ENCODE assay signal across 34 cellular contexts in the genomic region with DNA sequence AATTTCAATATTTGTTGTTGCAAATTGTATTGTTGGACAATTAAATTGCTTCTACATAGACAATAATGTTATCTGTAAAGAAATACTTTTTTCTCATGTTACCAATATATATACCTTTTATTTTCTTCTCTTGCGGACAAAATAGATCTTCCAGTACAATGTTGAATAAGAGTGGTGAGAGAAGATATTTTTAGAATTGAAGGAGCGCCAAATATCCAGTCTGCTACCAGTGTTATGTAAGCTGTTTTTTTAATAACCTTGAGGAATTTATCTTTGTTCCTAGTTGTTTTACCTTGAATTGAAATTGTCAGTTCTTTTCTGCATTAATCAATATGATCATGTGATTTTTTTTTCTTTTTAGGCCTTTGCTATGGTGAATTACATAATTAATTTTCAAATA.
"Had no signal": no experiment of that assay in that cellular context is flagged by ENCODE, and none has a peak within 500 bp of the region (broad histone marks: within the 10 kb centered on the region; RNA-seq: fewer than 3 reads in every experiment).

No MANE protein-coding gene starts in this region.

- DNase-seq: activated B cell treated with CpG ODN at 0.5 μM for 24 hours; activated CD4-positive, alpha-beta T cell treated with anti-CD3 and anti-CD28 coated beads for 48 hours; activated CD4-positive, alpha-beta T cell treated with anti-CD3 and anti-CD28 coated beads, Interleukin-2, amount 50 U/mL, for 1 hour; activated CD4-positive, alpha-beta T cell treated with anti-CD3 and anti-CD28 coated beads, Interleukin-2, amount 50 U/mL, for 48 hours; activated CD8-positive, alpha-beta memory T cell treated with anti-CD3 and anti-CD28 coated beads for 24 hours; activated CD8-positive, alpha-beta T cell treated with anti-CD3 and anti-CD28 coated beads for 36 hours; activated effector memory CD4-positive, alpha-beta T cell treated with Interleukin-2 at 50 U/mL for 16 hours; activated gamma-delta T cell treated with Interleukin-2 at 50 U/mL for 16 hours; activated naive CD4-positive, alpha-beta T cell treated with Interleukin-2 at 50 U/mL for 16 hours; activated naive CD8-positive, alpha-beta T cell treated with anti-CD3 and anti-CD28 coated beads for 36 hours; activated naive CD8-positive, alpha-beta T cell treated with anti-CD3 and anti-CD28 coated beads, Interleukin-2, amount 50 U/mL, for 24 hours; activated T-cell treated with anti-CD3 and anti-CD28 coated beads, Interleukin-2, amount 50 U/mL, for 4 hours; adrenal gland; amygdala; aorta; body of pancreas; caudate nucleus; cerebellar nuclear complex; cortex of kidney; dermis blood vessel endothelial cell; effector CD4-positive, alpha-beta T cell; effector memory CD8-positive, alpha-beta T cell; erythroblast; foreskin melanocyte; T-helper 1 cell; T-helper 17 cell; T1000; WERI-Rb-1 had no signal

- H3K27ac ChIP-seq: adrenal gland, body of pancreas, esophagus muscularis mucosa, gastroesophageal sphincter, WERI-Rb-1 had no signal

- H3K4me3 ChIP-seq: adrenal gland, body of pancreas, esophagus muscularis mucosa, gastroesophageal sphincter had no signal

- H3K36me3 ChIP-seq: adrenal gland, esophagus muscularis mucosa, gastroesophageal sphincter, WERI-Rb-1 had no signal

- H3K36me3 Mint-ChIP-seq: activated naive CD4-positive, alpha-beta T cell treated with anti-CD3 and anti-CD28 coated beads, Interleukin-2, amount 50 U/mL, for 24 hours; activated naive CD8-positive, alpha-beta T cell treated with anti-CD3 and anti-CD28 coated beads for 36 hours had no signal

- H3K27me3 ChIP-seq: adrenal gland, body of pancreas, esophagus muscularis mucosa, gastroesophageal sphincter had no signal

- ATAC-seq: activated CD4-positive, CD25-positive, alpha-beta regulatory T cell treated with anti-CD3 and anti-CD28 coated beads, Interleukin-2, amount 50 U/mL, for 24 hours; activated CD8-positive, alpha-beta T cell treated with anti-CD3 and anti-CD28 coated beads for 36 hours; activated naive CD8-positive, alpha-beta T cell treated with anti-CD3 and anti-CD28 coated beads, Interleukin-2, amount 50 U/mL, for 24 hours; activated T-cell treated with anti-CD3 and anti-CD28 coated beads, Interleukin-2, amount 50 U/mL, for 4 hours; activated T-helper 17 cell treated with anti-CD3 and anti-CD28 coated beads, Interleukin-2, amount 50 U/mL, for 72 hours; body of pancreas; effector memory CD8-positive, alpha-beta T cell; gastroesophageal sphincter; T-helper 17 cell had no signal

- H3K9me3 ChIP-seq: adrenal gland, body of pancreas had no signal

- H3K27me3 Mint-ChIP-seq: activated B cell treated with CpG ODN at 0.5 μM for 24 hours; activated CD8-positive, alpha-beta T cell treated with anti-CD3 and anti-CD28 coated beads for 36 hours; activated naive CD4-positive, alpha-beta T cell treated with anti-CD3 and anti-CD28 coated beads, Interleukin-2, amount 50 U/mL, for 24 hours; activated naive CD8-positive, alpha-beta T cell treated with anti-CD3 and anti-CD28 coated beads for 36 hours; activated naive CD8-positive, alpha-beta T cell treated with anti-CD3 and anti-CD28 coated beads, Interleukin-2, amount 50 U/mL, for 24 hours; activated T-helper 17 cell treated with anti-CD3 and anti-CD28 coated beads, Interleukin-2, amount 50 U/mL, for 72 hours; effector memory CD8-positive, alpha-beta T cell; T-helper 17 cell had no signal

- H3K27ac Mint-ChIP-seq: activated B cell treated with CpG ODN at 0.5 μM for 24 hours; activated CD8-positive, alpha-beta T cell treated with anti-CD3 and anti-CD28 coated beads for 36 hours; activated naive CD4-positive, alpha-beta T cell treated with anti-CD3 and anti-CD28 coated beads, Interleukin-2, amount 50 U/mL, for 24 hours; activated naive CD8-positive, alpha-beta T cell treated with anti-CD3 and anti-CD28 coated beads for 36 hours; activated naive CD8-positive, alpha-beta T cell treated with anti-CD3 and anti-CD28 coated beads, Interleukin-2, amount 50 U/mL, for 24 hours; activated T-helper 17 cell treated with anti-CD3 and anti-CD28 coated beads, Interleukin-2, amount 50 U/mL, for 72 hours; effector memory CD8-positive, alpha-beta T cell; T-helper 17 cell; T-helper 2 cell treated with Interferon-gamma antibody and Interleukin-4, amounts not matched to agents 5 μg/mL and 100 μg/mL, for 36 hours had no signal

- H3K4me1 Mint-ChIP-seq: activated B cell treated with CpG ODN at 0.5 μM for 24 hours; activated naive CD4-positive, alpha-beta T cell treated with anti-CD3 and anti-CD28 coated beads, Interleukin-2, amount 50 U/mL, for 24 hours; activated naive CD8-positive, alpha-beta T cell treated with anti-CD3 and anti-CD28 coated beads for 36 hours; activated naive CD8-positive, alpha-beta T cell treated with anti-CD3 and anti-CD28 coated beads, Interleukin-2, amount 50 U/mL, for 24 hours; activated T-helper 17 cell treated with anti-CD3 and anti-CD28 coated beads, Interleukin-2, amount 50 U/mL, for 72 hours; T-helper 17 cell had no signal

- H3K4me3 Mint-ChIP-seq: activated B cell treated with CpG ODN at 0.5 μM for 24 hours; activated CD8-positive, alpha-beta T cell treated with anti-CD3 and anti-CD28 coated beads for 36 hours; activated naive CD4-positive, alpha-beta T cell treated with anti-CD3 and anti-CD28 coated beads, Interleukin-2, amount 50 U/mL, for 24 hours; activated naive CD8-positive, alpha-beta T cell treated with anti-CD3 and anti-CD28 coated beads for 36 hours; activated naive CD8-positive, alpha-beta T cell treated with anti-CD3 and anti-CD28 coated beads, Interleukin-2, amount 50 U/mL, for 24 hours; activated T-cell treated with anti-CD3 and anti-CD28 coated beads, Interleukin-2, amount 50 U/mL, for 4 hours; activated T-helper 17 cell treated with anti-CD3 and anti-CD28 coated beads, Interleukin-2, amount 50 U/mL, for 72 hours; effector memory CD8-positive, alpha-beta T cell; T-helper 17 cell; T-helper 2 cell treated with Interferon-gamma antibody and Interleukin-4, amounts not matched to agents 5 μg/mL and 100 μg/mL, for 36 hours had no signal
